8 cellular contexts compared by ENCODE assay signal in genomic region chr9:129888085-129888808, GRCh38. TPM values are rescaled to one million over a fixed set of nuclear protein-coding genes. Genes with fewer than 3 reads are reported as not detected.
DNase-seq lines count a peak whose midpoint lies in the region; ATAC-seq and TF ChIP-seq lines count a peak whose summit lies in the region.

No MANE protein-coding gene starts in this region.

- H3K4me1 Mint-ChIP-seq in CD8-positive, alpha-beta memory T cell = peaks cover 77 to 99% (median 92%) of the 10 kb centered on the region in 3 donors
- H3K4me1 Mint-ChIP-seq in activated CD4-positive, alpha-beta T cell treated with anti-CD3 and anti-CD28 coated beads, Interleukin-2, amount 10 ng/mL, durations not matched to agents 7 days and 5 days = peaks cover 87% of the 10 kb centered on the region

- H2BK20ac ChIP-seq in IMR-90 (ENCODE audit: low read depth, low read length) = no peak overlapping the region

- no peaks in the 10 kb centered on the region for H3K27me3 ChIP-seq in CD8-positive, alpha-beta memory T cell (ENCODE audit: insufficient read depth, low read length, poor library complexity, severe bottlenecking)
- H3K27me3 ChIP-seq in IMR-90 (ENCODE audit: control insufficient read depth, insufficient read depth, low read length) = no peaks in the 10 kb centered on the region

- H3K27ac ChIP-seq in CD8-positive, alpha-beta memory T cell (ENCODE audit: low read depth, low read length) = peak overlapping the region; percentile 91
- H3K27ac ChIP-seq in IMR-90 (ENCODE audit: insufficient read depth, low read length) = no peak overlapping the region; the same call in 1 of the 2 replicates

- H3K79me1 ChIP-seq in IMR-90 (ENCODE audit: low read depth in 1 of 2, low read length in 2 of 2) = peaks cover 0 to 3% of the 10 kb centered on the region in 2 experiments; a peak in 1 of 4 replicates

- POLR2A ChIA-PET in CD8-positive, alpha-beta memory T cell (lab: Charles Lee) = interaction anchor here (0.6 to 5.0 kb wide), 22 partner anchors 10 to 240 kb away, joined by 3 to 29 read pairs (median 4); partner anchors contain the start of genes FNBP1 and GPR107
- POLR2A ChIA-PET in IMR-90 (lab: Charles Lee; ENCODE audit: unreplicated experiment) = interaction anchor here (0.5 kb wide), 1 partner anchor 48 kb away, joined by 12 read pairs; no protein-coding TSS in a partner anchor
- POLR2A ChIA-PET in activated CD4-positive, alpha-beta T cell treated with anti-CD3 and anti-CD28 coated beads, Interleukin-2, amount 10 ng/mL, durations not matched to agents 7 days and 5 days (lab: Charles Lee) = interaction anchor here (0.6 to 0.9 kb wide), 3 partner anchors 21 to 198 kb away, joined by 3 to 9 read pairs (median 3); no protein-coding TSS in a partner anchor

- H3K9ac ChIP-seq in IMR-90 (ENCODE audit: low read depth, low read length) = no peak overlapping the region; the same call in 1 of the 2 replicates

- BruUV-seq in IMR-90 (replicated peaks; lab: Mats Ljungman, UMichigan) = no TSS peak

- ATAC-seq in GM21381 (IDR thresholded peaks at IDR 0.05; ENCODE audit: unreplicated experiment) (peak; percentile 47), IMR-90 (ENCODE audit: low read depth) (no peak)

- H3K4me1 ChIP-seq in CD8-positive, alpha-beta memory T cell (ENCODE audit: insufficient read depth, low read length) = peaks cover 78% of the 10 kb centered on the region
- peaks cover 30% of the 10 kb centered on the region for H3K4me1 ChIP-seq in IMR-90 (ENCODE audit: control insufficient read depth, insufficient read depth, low read length)

- H3K23ac ChIP-seq in IMR-90 (ENCODE audit: low read depth, low read length) = no peak overlapping the region

- peak overlapping the region; percentile 52; the same call in 1 of the 2 replicates for H2AK5ac ChIP-seq in IMR-90 (ENCODE audit: low read depth, low read length)

- TF ChIP-seq POLR2A in IMR-90 (IDR thresholded peaks at IDR 0.05; ENCODE audit: low read depth, low read length) = no peak

- H3K4ac ChIP-seq in IMR-90 (ENCODE audit: low read depth, low read length) = 0 out of 2 replicates have a peak overlapping the region, but pooled peaks have one; percentile 10

- H3K14ac ChIP-seq in IMR-90 (replicated peaks; ENCODE audit: low read depth, low read length) = no peak overlapping the region

- no peaks in the 10 kb centered on the region for H4K20me1 ChIP-seq in IMR-90 (ENCODE audit: insufficient read depth, low read length)

- peak overlapping the region; percentile 32; the same call in 1 of the 2 replicates for H3K4me2 ChIP-seq in IMR-90 (ENCODE audit: low read depth, low read length)

- H2BK5ac ChIP-seq in IMR-90 (ENCODE audit: low read depth, low read length, poor library complexity, severe bottlenecking) = no peak overlapping the region

- H3K56ac ChIP-seq in IMR-90 (ENCODE audit: extremely low read depth, insufficient read depth, low read length) = 0 out of 2 replicates have a peak overlapping the region, but pooled peaks have one; percentile 21

- H3K4me3 ChIP-seq in CD8-positive, alpha-beta memory T cell (ENCODE audit: low read length) = peak overlapping the region; percentile 73
- H3K4me3 ChIP-seq in IMR-90 (ENCODE audit: insufficient read depth, low read depth, low read length) (no peak overlapping the region), epithelial cell of esophagus (ENCODE audit: low read length) (no peak overlapping the region)

- peak overlapping the region; percentile 97 to 100 (median 100) for H3K27ac Mint-ChIP-seq in CD8-positive, alpha-beta memory T cell
- H3K27ac Mint-ChIP-seq in activated CD4-positive, alpha-beta T cell treated with anti-CD3 and anti-CD28 coated beads, Interleukin-2, amount 10 ng/mL, durations not matched to agents 7 days and 5 days = peak overlapping the region; percentile 98

- no peak overlapping the region; the same call in 1 of the 2 replicates for H4K91ac ChIP-seq in IMR-90 (ENCODE audit: insufficient read depth, low read depth, low read length)

- peak; percentile 86 to 98 (median 98) for DNase-seq in CD8-positive, alpha-beta memory T cell
- DNase-seq in IMR-90 = no peak
- DNase-seq in activated CD4-positive, alpha-beta T cell treated with anti-CD3 and anti-CD28 coated beads, Interleukin-2, amount 10 ng/mL, durations not matched to agents 7 days and 5 days = peak; percentile 96
- peak; percentile 63 for DNase-seq in epithelial cell of esophagus (ENCODE audit: low read depth)
- DNase-seq in stimulated activated CD4-positive, alpha-beta T cell treated with anti-CD3 and anti-CD28 coated beads, Interleukin-1b, Interleukin-23, amount 100 ng/mL, for 48 hours = peak; percentile 97
- DNase-seq in NCI-H146 (lab: John Stamatoyannopoulos, UW) = no peak
- DNase-seq in HuH-7.5 (ENCODE audit: low spot score) = no peak

- H3K9me3 Mint-ChIP-seq in CD8-positive, alpha-beta memory T cell = no peaks in the 10 kb centered on the region
- no peaks in the 10 kb centered on the region for H3K9me3 Mint-ChIP-seq in activated CD4-positive, alpha-beta T cell treated with anti-CD3 and anti-CD28 coated beads, Interleukin-2, amount 10 ng/mL, durations not matched to agents 7 days and 5 days

- H2AK9ac ChIP-seq in IMR-90 (replicated peaks; ENCODE audit: low read depth, low read length, poor library complexity) = no peak overlapping the region

- no peak overlapping the region for H2BK120ac ChIP-seq in IMR-90 (ENCODE audit: low read depth, low read length)

- WGBS in IMR-90 (ENCODE audit: extremely low coverage in 2 of 2, insufficient read length in 1 of 2), 2 experiments = 100% methylated on average over 2 of the region's 26 CpGs; no CpG with 5 or more reads in 1 of the 2 experiments

- no peaks in the 10 kb centered on the region for H3K36me3 ChIP-seq in CD8-positive, alpha-beta memory T cell (ENCODE audit: insufficient read depth, low read length)
- peaks cover 11% of the 10 kb centered on the region for H3K36me3 ChIP-seq in IMR-90 (ENCODE audit: control insufficient read depth, insufficient read depth, low read length)

- H3K18ac ChIP-seq in IMR-90 (ENCODE audit: low read depth, low read length) = no peak overlapping the region

- TF ChIP-seq RAD21 in IMR-90 (IDR thresholded peaks at IDR 0.05; ENCODE audit: low read length) = no peak

- H4K5ac ChIP-seq in IMR-90 (ENCODE audit: low read depth, low read length) = no peak overlapping the region

- peaks cover 4 to 37% (median 14%) of the 10 kb centered on the region in 3 donors for H3K36me3 Mint-ChIP-seq in CD8-positive, alpha-beta memory T cell
- peaks cover 76% of the 10 kb centered on the region for H3K36me3 Mint-ChIP-seq in activated CD4-positive, alpha-beta T cell treated with anti-CD3 and anti-CD28 coated beads, Interleukin-2, amount 10 ng/mL, durations not matched to agents 7 days and 5 days (ENCODE audit: low read depth)

- CTCF ChIA-PET in CD8-positive, alpha-beta memory T cell (lab: Charles Lee) = interaction anchor here (0.7 to 5.9 kb wide), 12 partner anchors 10 to 166 kb away, joined by 3 to 36 read pairs (median 6); partner anchors contain the start of genes C9orf78, FNBP1, GPR107 and USP20
- CTCF ChIA-PET in IMR-90 (lab: Yijun Ruan, JAX) = no interaction called here
- CTCF ChIA-PET in activated CD4-positive, alpha-beta T cell treated with anti-CD3 and anti-CD28 coated beads, Interleukin-2, amount 10 ng/mL, durations not matched to agents 7 days and 5 days (lab: Charles Lee) = interaction anchor here (0.8 to 2.2 kb wide), 9 partner anchors 18 to 165 kb away, joined by 3 to 10 read pairs (median 4); partner anchors contain the start of gene GPR107

- peak overlapping the region in 1 of 2 experiments; percentile 12; a peak in 1 of 4 replicates for H4K8ac ChIP-seq in IMR-90 (ENCODE audit: low read depth in 2 of 2, low read length in 2 of 2)

- dilution Hi-C loops in IMR-90 (cut with HindIII; ENCODE audit: low sequenced_read_pairs, unreplicated experiment) = no loop called here

- in situ Hi-C loops in IMR-90 (cut with MboI; ENCODE audit: low sequenced_read_pairs) = loop anchor here (25.0 kb wide), 1 partner anchor 174 kb away; the partner anchor contains the start of gene GPR107

- H3K9me1 ChIP-seq in IMR-90 (ENCODE audit: insufficient read depth, low read length) = peaks cover 17% of the 10 kb centered on the region

- H3K4me3 Mint-ChIP-seq in CD8-positive, alpha-beta memory T cell = peak overlapping the region; percentile 83 to 96 (median 89)
- H3K4me3 Mint-ChIP-seq in activated CD4-positive, alpha-beta T cell treated with anti-CD3 and anti-CD28 coated beads, Interleukin-2, amount 10 ng/mL, durations not matched to agents 7 days and 5 days = peak overlapping the region; percentile 83

- H3K9me3 ChIP-seq in CD8-positive, alpha-beta memory T cell (ENCODE audit: low read length) = no peaks in the 10 kb centered on the region
- H3K9me3 ChIP-seq in IMR-90 (ENCODE audit: control insufficient read depth, insufficient read depth, low read length) = no peaks in the 10 kb centered on the region

- TF ChIP-seq CTCF in IMR-90 (conservative IDR thresholded peaks at IDR 0.05; ENCODE audit: low read depth, low read length) = no peak
- TF ChIP-seq CTCF in epithelial cell of esophagus (IDR thresholded peaks at IDR 0.05; ENCODE audit: insufficient read depth, low read depth, low read length, missing control alignments) = no peak

- H2AFZ ChIP-seq in IMR-90 (replicated peaks; ENCODE audit: low read length, poor library complexity) = no peak overlapping the region

- no peak overlapping the region for H2BK15ac ChIP-seq in IMR-90 (ENCODE audit: low read depth, low read length)

- peaks cover 0 to 18% of the 10 kb centered on the region in 2 donors for H3K27me3 Mint-ChIP-seq in CD8-positive, alpha-beta memory T cell
- no peaks in the 10 kb centered on the region for H3K27me3 Mint-ChIP-seq in activated CD4-positive, alpha-beta T cell treated with anti-CD3 and anti-CD28 coated beads, Interleukin-2, amount 10 ng/mL, durations not matched to agents 7 days and 5 days

- intact Hi-C loops in IMR-90 (cut with micrococcal nuclease) = loop anchor here (5.0 to 10.0 kb wide), 3 partner anchors 74 to 347 kb away; no protein-coding TSS in a partner anchor

RNA-seq across cellular contexts. Expression of gene USP20, which starts 53.0 kb away (rescaled TPM):
- total RNA-seq in CD8-positive, alpha-beta memory T cell = 10 to 100 TPM; 50.2 to 50.8 TPM
- 50.3 TPM for polyA plus RNA-seq in CD8-positive, alpha-beta memory T cell
- total RNA-seq in IMR-90 (2012; rRNA removed) = 3.8 and 4.4 TPM in 2 replicates
- polyA plus RNA-seq in IMR-90 (2012; rRNA removed) = 21.6 and 26.4 TPM in 2 replicates
- polyA plus RNA-seq in IMR-90 (2012; cell fraction: cytosol; rRNA removed) = 11.6 and 19.9 TPM in 2 replicates
- polyA plus RNA-seq in IMR-90 (2012; cell fraction: nucleus; rRNA removed; ENCODE audit: low replicate concordance) = 70.4 and 183 TPM in 2 replicates
- 100 to 1,000 TPM in 1 of 2 experiments, 10 to 100 TPM in 1; 90.8 to 105 TPM for total RNA-seq in activated CD4-positive, alpha-beta T cell treated with anti-CD3 and anti-CD28 coated beads, Interleukin-2, amount 10 ng/mL, durations not matched to agents 7 days and 5 days

RNA-seq across cellular contexts. Expression of gene C9orf78, which starts 53.2 kb away (rescaled TPM):
- total RNA-seq in CD8-positive, alpha-beta memory T cell = 10 to 100 TPM; 71.4 to 76.4 TPM
- polyA plus RNA-seq in CD8-positive, alpha-beta memory T cell = 249 TPM
- 29.8 and 57.5 TPM in 2 replicates for total RNA-seq in IMR-90 (2012; rRNA removed)
- 36.7 and 46.0 TPM in 2 replicates for polyA plus RNA-seq in IMR-90 (2012; rRNA removed)
- polyA plus RNA-seq in IMR-90 (2012; cell fraction: cytosol; rRNA removed) = 18.7 and 18.8 TPM in 2 replicates
- polyA plus RNA-seq in IMR-90 (2012; cell fraction: nucleus; rRNA removed; ENCODE audit: low replicate concordance) = 3.1 and 12.3 TPM in 2 replicates
- 10 to 100 TPM; 83.9 to 89.2 TPM for total RNA-seq in activated CD4-positive, alpha-beta T cell treated with anti-CD3 and anti-CD28 coated beads, Interleukin-2, amount 10 ng/mL, durations not matched to agents 7 days and 5 days

Comparison
In these comparisons a context has a peak if more than half of its experiments do, and no peak if none do; other contexts are left out.
1. DNase-seq: peak in CD8-positive, alpha-beta memory T cell (5 of 5), activated CD4-positive, alpha-beta T cell treated with anti-CD3 and anti-CD28 coated beads, Interleukin-2, amount 10 ng/mL, durations not matched to agents 7 days and 5 days (single experiment), epithelial cell of esophagus (single experiment) and stimulated activated CD4-positive, alpha-beta T cell treated with anti-CD3 and anti-CD28 coated beads, Interleukin-1b, Interleukin-23, amount 100 ng/mL, for 48 hours (single experiment); none in IMR-90 (single experiment), NCI-H146 (single experiment) and HuH-7.5 (single experiment).